ENCODE assay signal across 8 cellular contexts in genomic region chr19:11137542-11138384, GRCh38. TPM values are rescaled to one million over a fixed set of nuclear protein-coding genes. Genes with fewer than 3 reads are reported as not detected.
DNase-seq lines count a peak whose midpoint lies in the region; ATAC-seq, FAIRE-seq and TF ChIP-seq lines count a peak whose summit lies in the region.

No MANE protein-coding gene starts in this region.

- no peaks in the 10 kb centered on the region for H3K79me2 ChIP-seq in HCT116 (ENCODE audit: insufficient read depth, low read length)
- H3K79me2 ChIP-seq in HepG2 (ENCODE audit: insufficient read depth, low read length), result no peaks in the 10 kb centered on the region

- POLR2A ChIA-PET in HCT116 (lab: Charles Lee) (interaction anchor here (1.6 to 2.4 kb wide), 3 partner anchors 19 to 243 kb away, joined by 4 to 10 read pairs (median 4); partner anchors contain the start of gene KANK2), HepG2 (lab: Yijun Ruan, JAX) (interaction anchor here (1.6 to 2.0 kb wide), 4 partner anchors 8 to 99 kb away, joined by 3 to 12 read pairs (median 7); no protein-coding TSS in a partner anchor)

- no peaks in the 10 kb centered on the region for H3K9me3 ChIP-seq in HCT116 (ENCODE audit: control insufficient read depth in 1 of 2, insufficient read depth in 1 of 2, low read depth in 1 of 2, low read length in 2 of 2)
- H3K9me3 ChIP-seq in HepG2 (ENCODE audit: low read length), result no peaks in the 10 kb centered on the region

- 2% methylated on average over 23 of the region's 28 CpGs for WGBS in HepG2 (ENCODE audit: low lambda C conversion rate)

- DNase-seq in AG09309 (ENCODE audit: low read depth) (peak; percentile 80), HCT116 (ENCODE audit: low read depth, low spot score) (no peak), NCI-H69 (lab: John Stamatoyannopoulos, UW) (peak; percentile 97), dorsolateral prefrontal cortex (peak; percentile 61 to 88 (median 80)), HepG2 (ENCODE audit: low spot score) (peak; percentile 75)
- DNase-seq in activated CD4-positive, alpha-beta T cell treated with anti-CD3 and anti-CD28 coated beads, Interleukin-2, amount 50 U/mL, for 4 hours, result peak; percentile 21 to 22
- peak; percentile 62 to 67 for DNase-seq in stimulated activated CD4-positive, alpha-beta T cell treated with anti-CD3 and anti-CD28 coated beads, Interleukin-2, amount 100 ng/mL, for 24 hours

- peak; percentile 35 for ATAC-seq in HCT116
- peak; percentile 50 for ATAC-seq in HepG2
- no peak for ATAC-seq in GM21526 (IDR thresholded peaks at IDR 0.05; ENCODE audit: low FRiP score, unreplicated experiment)

- RAD21 ChIA-PET in HCT116 (lab: Charles Lee; ENCODE audit: low non-redundant PET in 1 of 2, low total read pairs in 2 of 2, uncharacterized antibody in 2 of 2, unreplicated experiment in 2 of 2), result interaction anchor here (0.6 to 1.6 kb wide), 2 partner anchors 66 to 112 kb away, joined by 3 to 5 read pairs; no protein-coding TSS in a partner anchor

- CTCF ChIA-PET in HCT116 (lab: Charles Lee), result interaction anchor here (0.7 to 1.8 kb wide), 7 partner anchors 12 to 201 kb away, joined by 3 to 6 read pairs (median 4); no protein-coding TSS in a partner anchor
- CTCF ChIA-PET in HepG2 (lab: Yijun Ruan, JAX; ENCODE audit: low intra/inter-chr PET ratio, low total read pairs), result interaction anchor here (1.1 to 3.4 kb wide), 2 partner anchors 12 to 66 kb away, joined by 3 to 53 read pairs; no protein-coding TSS in a partner anchor

- peak overlapping the region; percentile 92 for H3K27ac ChIP-seq in HCT116 (ENCODE audit: low read depth, low read length)
- peak overlapping the region; percentile 53 to 95 (median 87) for H3K27ac ChIP-seq in dorsolateral prefrontal cortex
- no peak overlapping the region for H3K27ac ChIP-seq in HepG2 (ENCODE audit: extremely low read length, insufficient read depth, low read length)

- H3K36me3 ChIP-seq in HCT116 (ENCODE audit: control insufficient read depth in 1 of 2, insufficient read depth in 2 of 2, low read length in 2 of 2) (peaks cover 1 to 5% of the 10 kb centered on the region in 2 experiments; a peak in 2 of 4 replicates), HepG2 (replicated peaks in 1 of 2; ENCODE audit: control insufficient read depth in 1 of 2, insufficient read depth in 2 of 2, low read length in 2 of 2) (no peaks in the 10 kb centered on the region)

- H3K4me2 ChIP-seq in HCT116 (ENCODE audit: low read length) (peak overlapping the region; percentile 85), HepG2 (ENCODE audit: low read depth, low read length) (peak overlapping the region; percentile 85)

- H4K20me1 ChIP-seq in HCT116 (ENCODE audit: insufficient read depth) (no peaks in the 10 kb centered on the region), HepG2 (ENCODE audit: insufficient read depth, low read length) (peaks cover 9% of the 10 kb centered on the region; the same call in 1 of the 2 replicates)

- no TSS peak for BruUV-seq in HCT116 (replicated peaks; lab: Mats Ljungman, UMichigan)
- BruUV-seq in HepG2 (replicated peaks; lab: Mats Ljungman, UMichigan), result no TSS peak

- TF ChIP-seq EP300 in HepG2 (IDR thresholded peaks at IDR 0.05; ENCODE audit: low read depth in 2 of 2, low read length in 2 of 2) (no peak), HepG2 (CRISPR knock-in tag; IDR thresholded peaks at IDR 0.05; ENCODE audit: borderline replicate concordance) (no peak)

- TF ChIP-seq POLR2A in HCT116 (IDR thresholded peaks at IDR 0.05; ENCODE audit: borderline replicate concordance, extremely low read depth, insufficient read depth, insufficient read length) (no peak), HepG2 (IDR thresholded peaks at IDR 0.05; ENCODE audit: insufficient read depth in 1 of 2, low read depth in 2 of 2, low read length in 2 of 2) (no peak)

- in situ Hi-C loops in HepG2 (cut with HindIII; ENCODE audit: extremely low pct_ligation_motif_present, low pct_unique_long_range_greater_than_20kb), result loop anchor here (5.0 kb wide), 1 partner anchor 65 kb away; no protein-coding TSS in a partner anchor

- H3K4me3 ChIP-seq in AG09309 (ENCODE audit: control insufficient read depth, low read depth, low read length) (peak overlapping the region; percentile 17), HCT116 (replicated peaks in 1 of 2; ENCODE audit: low read depth in 1 of 2, low read length in 2 of 2) (peak overlapping the region; percentile 26 to 50), dorsolateral prefrontal cortex (peak overlapping the region; percentile 29 to 70 (median 54)), HepG2 (replicated peaks in 1 of 3; ENCODE audit: insufficient read depth in 1 of 3, low read depth in 2 of 3, low read length in 3 of 3) (peak overlapping the region; percentile 50 to 71 (median 59))

- TF ChIP-seq CTCF in AG09309 (IDR thresholded peaks at IDR 0.05; ENCODE audit: control insufficient read depth, insufficient read depth, low read depth, low read length, missing control alignments) (peak; percentile 84), HCT116 (IDR thresholded peaks at IDR 0.05 in 2 of 3, conservative IDR thresholded peaks at IDR 0.05 in 1 of 3; ENCODE audit: borderline replicate concordance in 1 of 3, insufficient read depth in 1 of 3, low read depth in 2 of 3, low read length in 2 of 3) (peak; percentile 78 to 86 (median 79)), dorsolateral prefrontal cortex (IDR thresholded peaks at IDR 0.05 in 54 of 56, conservative IDR thresholded peaks at IDR 0.05 in 2 of 56; ENCODE audit: low read depth in 1 of 56, partially characterized antibody in 56 of 56) (peak; percentile 69 to 96 (median 88)), HepG2 (CRISPR knock-in tag; IDR thresholded peaks at IDR 0.05) (peak; percentile 95)

- H3K9ac ChIP-seq in HCT116 (ENCODE audit: low read length), result peak overlapping the region; percentile 49
- H3K9ac ChIP-seq in HepG2 (ENCODE audit: insufficient read depth, low read depth, low read length), result peak overlapping the region; percentile 6; the same call in 1 of the 2 replicates

- H3K4me1 ChIP-seq in HCT116 (ENCODE audit: control insufficient read depth in 1 of 2, insufficient read depth in 2 of 2, low read length in 2 of 2) (peaks cover 50 to 57% of the 10 kb centered on the region in 2 experiments), HepG2 (ENCODE audit: insufficient read depth, low read length) (peaks cover 54% of the 10 kb centered on the region)

- intact Hi-C loops in HCT116 (cut with micrococcal nuclease) (loop anchor here (1.0 kb wide), 1 partner anchor 67 kb away; no protein-coding TSS in a partner anchor), dorsolateral prefrontal cortex (cut with DNase I) (loop anchor here (1.0 to 10.0 kb wide), 6 partner anchors 65 to 447 kb away; partner anchors contain the start of gene ELAVL3 (in 1 of the 2)), HepG2 (cut with micrococcal nuclease; ENCODE audit: unreplicated experiment) (loop anchor here (1.0 kb wide), 1 partner anchor 67 kb away; no protein-coding TSS in a partner anchor)

- peak; percentile 64 for FAIRE-seq in HepG2 (lab: Jason Lieb, UNC)

- H2AFZ ChIP-seq in HCT116 (ENCODE audit: low read depth, low read length, poor library complexity, severe bottlenecking), result no peak overlapping the region
- H2AFZ ChIP-seq in HepG2 (ENCODE audit: low read length), result no peak overlapping the region

- TF ChIP-seq RAD21 in HCT116 (IDR thresholded peaks at IDR 0.05; ENCODE audit: low read depth), result peak; percentile 95
- TF ChIP-seq RAD21 in HepG2 (CRISPR knock-in tag; IDR thresholded peaks at IDR 0.05), result peak; percentile 94

- no peaks in the 10 kb centered on the region for H3K27me3 ChIP-seq in HCT116 (ENCODE audit: insufficient read depth, low read length)
- no peaks in the 10 kb centered on the region for H3K27me3 ChIP-seq in dorsolateral prefrontal cortex
- no peaks in the 10 kb centered on the region; a peak in 1 of 5 replicates for H3K27me3 ChIP-seq in HepG2 (ENCODE audit: control insufficient read depth in 1 of 2, insufficient read depth in 2 of 2, low read length in 2 of 2)

- H3K9me2 ChIP-seq in HCT116 (ENCODE audit: insufficient read depth), result no peaks in the 10 kb centered on the region

RNA-seq across cellular contexts. Expression of gene SPC24, which starts 17.8 kb away (rescaled TPM):
- 33.9 TPM for total RNA-seq in HCT116 (2021; ENCODE audit: unreplicated experiment)
- polyA plus RNA-seq in HCT116 (2012), result 38.8 and 39.2 TPM in 2 replicates
- total RNA-seq in dorsolateral prefrontal cortex, result 1 to 10 TPM in 102 of 120 experiments, under 1 TPM in 17, not detected in 1; 0.44 to 4.9 (median 1.8) TPM
- total RNA-seq in HepG2 (2016; rRNA removed; fragmentation: Illumina TruSeq; extraction: Trizol), result 46.2 and 63.2 TPM in 2 replicates
- 7.6 and 7.9 TPM in 2 replicates for total RNA-seq in HepG2 (2016; cell fraction: cytosol; rRNA removed; fragmentation: Illumina TruSeq; extraction: Trizol; ENCODE audit: low read depth)
- 47.6 and 55.0 TPM in 2 replicates for total RNA-seq in HepG2 (2016; cell fraction: insoluble cytoplasmic fraction; rRNA removed; fragmentation: Illumina TruSeq; extraction: Trizol)
- total RNA-seq in HepG2 (2016; cell fraction: membrane; rRNA removed; fragmentation: Illumina TruSeq; extraction: Trizol), result 21.9 and 24.3 TPM in 2 replicates
- total RNA-seq in HepG2 (2016; cell fraction: nucleus; rRNA removed; fragmentation: Illumina TruSeq; extraction: Trizol), result 24.3 and 25.4 TPM in 2 replicates
- 8.8 and 10.0 TPM in 2 replicates for polyA plus RNA-seq in HepG2 (2011; rRNA removed)
- 6.3 and 10.5 TPM in 2 replicates for polyA plus RNA-seq in HepG2 (2011; cell fraction: cytosol; rRNA removed)
- polyA plus RNA-seq in HepG2 (2011; cell fraction: nucleus; rRNA removed), result 10.2 and 12.2 TPM in 2 replicates
- 3.9 and 8.5 TPM in 2 replicates for polyA plus RNA-seq in HepG2 (2012)
- polyA plus RNA-seq in HepG2 (2016; cell fraction: cytosol; fragmentation: Illumina TruSeq; extraction: Trizol; ENCODE audit: low read depth), result 3.0 and 3.9 TPM in 2 replicates
- 26.0 and 27.0 TPM in 2 replicates for polyA plus RNA-seq in HepG2 (2016; cell fraction: insoluble cytoplasmic fraction; fragmentation: Illumina TruSeq; extraction: Trizol; ENCODE audit: low read depth)
- polyA plus RNA-seq in HepG2 (2016; cell fraction: membrane; fragmentation: Illumina TruSeq; extraction: Trizol; ENCODE audit: low read depth), result 7.2 and 8.5 TPM in 2 replicates
- polyA plus RNA-seq in HepG2 (2016; cell fraction: nucleus; fragmentation: Illumina TruSeq; extraction: Trizol; ENCODE audit: insufficient read depth, low read depth), result 31.6 and 34.4 TPM in 2 replicates
- 27.2 and 131 TPM in 2 replicates for polyA minus RNA-seq in HepG2 (2011; rRNA and poly(A)+ RNA removed; ENCODE audit: low replicate concordance)
- polyA minus RNA-seq in HepG2 (2011; cell fraction: cytosol; rRNA and poly(A)+ RNA removed), result 11.4 and 21.7 TPM in 2 replicates
- 8.6 and 9.8 TPM in 2 replicates for polyA minus RNA-seq in HepG2 (2011; cell fraction: nucleus; rRNA and poly(A)+ RNA removed)

RNA-seq across cellular contexts. Expression of gene LDLR, which starts 48.5 kb away (rescaled TPM):
- total RNA-seq in HCT116 (2021; ENCODE audit: unreplicated experiment) (92.4 TPM), dorsolateral prefrontal cortex (10 to 100 TPM; 14.7 to 92.5 (median 30.9) TPM), HepG2 (2016; rRNA removed; fragmentation: Illumina TruSeq; extraction: Trizol) (24.0 and 51.6 TPM in 2 replicates)
- 69.8 and 84.2 TPM in 2 replicates for polyA plus RNA-seq in HCT116 (2012)
- total RNA-seq in HepG2 (2016; cell fraction: cytosol; rRNA removed; fragmentation: Illumina TruSeq; extraction: Trizol; ENCODE audit: low read depth), result 18.8 and 19.8 TPM in 2 replicates
- 20.6 and 54.1 TPM in 2 replicates for total RNA-seq in HepG2 (2016; cell fraction: insoluble cytoplasmic fraction; rRNA removed; fragmentation: Illumina TruSeq; extraction: Trizol)
- total RNA-seq in HepG2 (2016; cell fraction: membrane; rRNA removed; fragmentation: Illumina TruSeq; extraction: Trizol), result 25.2 and 30.7 TPM in 2 replicates
- 55.9 and 71.2 TPM in 2 replicates for total RNA-seq in HepG2 (2016; cell fraction: nucleus; rRNA removed; fragmentation: Illumina TruSeq; extraction: Trizol)
- polyA plus RNA-seq in HepG2 (2011; rRNA removed), result 92.5 and 135 TPM in 2 replicates
- 45.7 and 58.8 TPM in 2 replicates for polyA plus RNA-seq in HepG2 (2011; cell fraction: cytosol; rRNA removed)
- polyA plus RNA-seq in HepG2 (2011; cell fraction: nucleus; rRNA removed), result 95.8 and 112 TPM in 2 replicates
- 45.0 and 107 TPM in 2 replicates for polyA plus RNA-seq in HepG2 (2012)
- 3.2 and 4.4 TPM in 2 replicates for polyA plus RNA-seq in HepG2 (2016; cell fraction: cytosol; fragmentation: Illumina TruSeq; extraction: Trizol; ENCODE audit: low read depth)
- 11.3 and 19.1 TPM in 2 replicates for polyA plus RNA-seq in HepG2 (2016; cell fraction: insoluble cytoplasmic fraction; fragmentation: Illumina TruSeq; extraction: Trizol; ENCODE audit: low read depth)
- 6.6 and 7.9 TPM in 2 replicates for polyA plus RNA-seq in HepG2 (2016; cell fraction: membrane; fragmentation: Illumina TruSeq; extraction: Trizol; ENCODE audit: low read depth)
- 79.1 and 81.9 TPM in 2 replicates for polyA plus RNA-seq in HepG2 (2016; cell fraction: nucleus; fragmentation: Illumina TruSeq; extraction: Trizol; ENCODE audit: insufficient read depth, low read depth)
- 183 and 246 TPM in 2 replicates for polyA minus RNA-seq in HepG2 (2011; rRNA and poly(A)+ RNA removed; ENCODE audit: low replicate concordance)
- polyA minus RNA-seq in HepG2 (2011; cell fraction: cytosol; rRNA and poly(A)+ RNA removed), result 98.4 and 116 TPM in 2 replicates
- polyA minus RNA-seq in HepG2 (2011; cell fraction: nucleus; rRNA and poly(A)+ RNA removed), result 110 and 155 TPM in 2 replicates

RNA-seq across cellular contexts. Expression of gene KANK2, which starts 59.6 kb away (rescaled TPM):
- total RNA-seq in HCT116 (2021; ENCODE audit: unreplicated experiment) (43.6 TPM), dorsolateral prefrontal cortex (10 to 100 TPM; 13.8 to 97.3 (median 30.1) TPM), HepG2 (2016; rRNA removed; fragmentation: Illumina TruSeq; extraction: Trizol) (11.0 and 12.9 TPM in 2 replicates)
- polyA plus RNA-seq in HCT116 (2012), result 41.1 and 45.3 TPM in 2 replicates
- 1.5 TPM in 2 replicates for total RNA-seq in HepG2 (2016; cell fraction: cytosol; rRNA removed; fragmentation: Illumina TruSeq; extraction: Trizol; ENCODE audit: low read depth)
- total RNA-seq in HepG2 (2016; cell fraction: insoluble cytoplasmic fraction; rRNA removed; fragmentation: Illumina TruSeq; extraction: Trizol), result 10.8 and 16.5 TPM in 2 replicates
- total RNA-seq in HepG2 (2016; cell fraction: membrane; rRNA removed; fragmentation: Illumina TruSeq; extraction: Trizol), result 6.2 TPM in 2 replicates
- total RNA-seq in HepG2 (2016; cell fraction: nucleus; rRNA removed; fragmentation: Illumina TruSeq; extraction: Trizol), result 12.8 and 13.5 TPM in 2 replicates
- 5.7 and 6.8 TPM in 2 replicates for polyA plus RNA-seq in HepG2 (2011; rRNA removed)
- 4.3 and 5.1 TPM in 2 replicates for polyA plus RNA-seq in HepG2 (2011; cell fraction: cytosol; rRNA removed)
- polyA plus RNA-seq in HepG2 (2011; cell fraction: nucleus; rRNA removed), result 21.5 and 24.8 TPM in 2 replicates
- polyA plus RNA-seq in HepG2 (2012), result 7.1 and 11.3 TPM in 2 replicates
- polyA plus RNA-seq in HepG2 (2016; cell fraction: cytosol; fragmentation: Illumina TruSeq; extraction: Trizol; ENCODE audit: low read depth), result 0.79 and 1.2 TPM in 2 replicates
- polyA plus RNA-seq in HepG2 (2016; cell fraction: insoluble cytoplasmic fraction; fragmentation: Illumina TruSeq; extraction: Trizol; ENCODE audit: low read depth), result 8.4 and 13.7 TPM in 2 replicates
- polyA plus RNA-seq in HepG2 (2016; cell fraction: membrane; fragmentation: Illumina TruSeq; extraction: Trizol; ENCODE audit: low read depth), result 2.9 and 3.9 TPM in 2 replicates
- 27.2 and 28.0 TPM in 2 replicates for polyA plus RNA-seq in HepG2 (2016; cell fraction: nucleus; fragmentation: Illumina TruSeq; extraction: Trizol; ENCODE audit: insufficient read depth, low read depth)
- polyA minus RNA-seq in HepG2 (2011; rRNA and poly(A)+ RNA removed; ENCODE audit: low replicate concordance), result 25.5 and 78.0 TPM in 2 replicates
- 8.5 and 9.8 TPM in 2 replicates for polyA minus RNA-seq in HepG2 (2011; cell fraction: cytosol; rRNA and poly(A)+ RNA removed)
- polyA minus RNA-seq in HepG2 (2011; cell fraction: nucleus; rRNA and poly(A)+ RNA removed), result 5.2 and 9.0 TPM in 2 replicates
